ENCODE assay signal across 1 cellular context in genomic region chr3:16508591-16508995, GRCh38.
TF ChIP-seq lines count a peak whose summit lies in the region.

No MANE protein-coding gene starts in this region.

TF ChIP-seq in H1, 55 proteins besides CTCF, POLR2A, EP300 and RAD21:
- TF ChIP-seq EGR1 (IDR thresholded peaks at IDR 0.05; ENCODE audit: borderline replicate concordance, low read depth, low read length) (0 out of 2 replicates have a peak, but pooled peaks have one; percentile 22), SP2 (IDR thresholded peaks at IDR 0.05; ENCODE audit: low read length) (no peak), SP1 (IDR thresholded peaks at IDR 0.05; ENCODE audit: low read depth, low read length) (no peak), BRCA1 (IDR thresholded peaks at IDR 0.05; ENCODE audit: low read depth, low read length) (no peak), RBBP5 (IDR thresholded peaks at IDR 0.05; ENCODE audit: borderline replicate concordance, low read depth, low read length) (no peak), SIN3A (conservative IDR thresholded peaks at IDR 0.05 in 1 of 2, IDR thresholded peaks at IDR 0.05 in 1 of 2; ENCODE audit: low read depth in 1 of 2, low read length in 2 of 2) (no peak), CREB1 (IDR thresholded peaks at IDR 0.05) (no peak), ASH2L (IDR thresholded peaks at IDR 0.05; ENCODE audit: low read length) (no peak)
- TF ChIP-seq, protein P1, sequence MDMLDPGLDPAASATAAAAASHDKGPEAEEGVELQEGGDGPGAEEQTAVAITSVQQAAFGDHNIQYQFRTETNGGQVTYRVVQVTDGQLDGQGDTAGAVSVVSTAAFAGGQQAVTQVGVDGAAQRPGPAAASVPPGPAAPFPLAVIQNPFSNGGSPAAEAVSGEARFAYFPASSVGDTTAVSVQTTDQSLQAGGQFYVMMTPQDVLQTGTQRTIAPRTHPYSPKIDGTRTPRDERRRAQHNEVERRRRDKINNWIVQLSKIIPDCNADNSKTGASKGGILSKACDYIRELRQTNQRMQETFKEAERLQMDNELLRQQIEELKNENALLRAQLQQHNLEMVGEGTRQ (IDR thresholded peaks at IDR 0.05; ENCODE audit: low read length): no peak
